24 cellular contexts compared by ENCODE assay signal in the genomic region with DNA sequence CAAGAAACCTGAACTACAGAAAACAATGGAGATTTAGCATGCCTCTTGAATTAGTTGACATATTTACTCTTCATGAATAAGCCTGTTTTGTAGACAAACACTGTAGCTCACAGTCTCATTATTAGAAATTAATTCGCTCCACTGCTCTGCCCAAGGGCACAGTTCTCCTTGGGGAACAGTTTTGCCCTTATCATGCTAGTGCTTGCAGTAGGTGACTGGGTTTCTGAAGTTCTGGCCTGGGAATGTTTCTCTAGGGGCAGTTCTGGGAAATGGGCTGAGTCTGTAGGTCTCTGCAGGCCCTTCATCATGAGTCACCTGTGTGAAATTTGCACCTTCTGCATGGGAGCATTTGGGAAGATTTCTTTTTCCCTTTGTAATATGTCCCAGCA.
A peak's percentile ranks its signal among the peaks of the same experiment; 100 is the strongest.
DNase-seq lines count a peak whose midpoint lies in the region; ATAC-seq and TF ChIP-seq lines count a peak whose summit lies in the region.
"Had no signal": no experiment of that assay in that cellular context is flagged by ENCODE, and none has a peak within 500 bp of the region (broad histone marks: within the 10 kb centered on the region; RNA-seq: fewer than 3 reads in every experiment).

No MANE protein-coding gene starts in this region.

- peaks cover 8% of the 10 kb centered on the region for H3K27me3 Mint-ChIP-seq in stimulated activated naive CD8-positive, alpha-beta T cell treated with anti-CD3 and anti-CD28 coated beads, Interleukin-15, amount 100 ng/mL, for 72 hours

- ATAC-seq in left ventricle myocardium superior = no peak
- ATAC-seq in GM19035 (IDR thresholded peaks at IDR 0.05; ENCODE audit: unreplicated experiment) = no peak
- no peak for ATAC-seq in stimulated activated naive CD8-positive, alpha-beta T cell treated with anti-CD3 and anti-CD28 coated beads, Interleukin-15, amount 100 ng/mL, for 72 hours
- ATAC-seq: Panc1 had no signal

- H3K4me3 ChIP-seq in epithelial cell of esophagus (ENCODE audit: low read length) = no peak overlapping the region
- H3K4me3 ChIP-seq: HAP-1 had no signal

- no peak overlapping the region for H3K27ac Mint-ChIP-seq in stimulated activated naive CD8-positive, alpha-beta T cell treated with anti-CD3 and anti-CD28 coated beads, Interleukin-15, amount 100 ng/mL, for 72 hours
- H3K27ac Mint-ChIP-seq: B cell, CD14-positive monocyte, HFFc6 had no signal

- intact Hi-C loops in left ventricle myocardium superior (cut with micrococcal nuclease) = no loop called here

- H3K4me3 Mint-ChIP-seq in stimulated activated naive CD8-positive, alpha-beta T cell treated with anti-CD3 and anti-CD28 coated beads, Interleukin-15, amount 100 ng/mL, for 72 hours = no peak overlapping the region
- H3K4me3 Mint-ChIP-seq: B cell, CD14-positive monocyte, HFFc6 had no signal

- H3K4me1 Mint-ChIP-seq in stimulated activated naive CD8-positive, alpha-beta T cell treated with anti-CD3 and anti-CD28 coated beads, Interleukin-15, amount 100 ng/mL, for 72 hours = no peaks in the 10 kb centered on the region
- H3K4me1 Mint-ChIP-seq: B cell, CD14-positive monocyte had no signal

- DNase-seq in M059J (ENCODE audit: low read depth) = peak; percentile 56
- peak; percentile 90 for DNase-seq in NCI-H69 (lab: John Stamatoyannopoulos, UW)
- DNase-seq in epithelial cell of esophagus (ENCODE audit: low read depth) = peak; percentile 96
- peak; percentile 56 for DNase-seq in kidney tubule cell (ENCODE audit: low spot score)
- no peak for DNase-seq in left ventricle myocardium superior
- no peak for DNase-seq in stimulated activated naive CD8-positive, alpha-beta T cell treated with anti-CD3 and anti-CD28 coated beads, Interleukin-15, amount 100 ng/mL, for 72 hours
- no peak for DNase-seq in 8988T
- DNase-seq: Calu3, DMS79 treated with DMSO at 0.1 percent for 48 hours, GF-D8, GOT3, HFFc6, IMR-90, KG1, NCI-H1092 treated with DMSO at 0.1 percent for 48 hours, NCI-H1694, NCI-H2029 treated with DMSO at 0.1 percent for 48 hours, NCI-H345, SHP77 had no signal

- H3K9me3 Mint-ChIP-seq in stimulated activated naive CD8-positive, alpha-beta T cell treated with anti-CD3 and anti-CD28 coated beads, Interleukin-15, amount 100 ng/mL, for 72 hours = no peaks in the 10 kb centered on the region
- H3K9me3 Mint-ChIP-seq: HFFc6 had no signal

- no peak for TF ChIP-seq CTCF in epithelial cell of esophagus (IDR thresholded peaks at IDR 0.05; ENCODE audit: insufficient read depth, low read depth, low read length, missing control alignments)

Comparison
In these comparisons a context has a peak if more than half of its experiments do, and no peak if none do; other contexts are left out.
1. DNase-seq: peak in M059J (single experiment), NCI-H69 (single experiment), epithelial cell of esophagus (single experiment) and kidney tubule cell (single experiment); none in left ventricle myocardium superior (single experiment), stimulated activated naive CD8-positive, alpha-beta T cell treated with anti-CD3 and anti-CD28 coated beads, Interleukin-15, amount 100 ng/mL, for 72 hours (0 of 2) and 8988T (single experiment).